34 cellular contexts compared by ENCODE assay signal in the genomic region with DNA sequence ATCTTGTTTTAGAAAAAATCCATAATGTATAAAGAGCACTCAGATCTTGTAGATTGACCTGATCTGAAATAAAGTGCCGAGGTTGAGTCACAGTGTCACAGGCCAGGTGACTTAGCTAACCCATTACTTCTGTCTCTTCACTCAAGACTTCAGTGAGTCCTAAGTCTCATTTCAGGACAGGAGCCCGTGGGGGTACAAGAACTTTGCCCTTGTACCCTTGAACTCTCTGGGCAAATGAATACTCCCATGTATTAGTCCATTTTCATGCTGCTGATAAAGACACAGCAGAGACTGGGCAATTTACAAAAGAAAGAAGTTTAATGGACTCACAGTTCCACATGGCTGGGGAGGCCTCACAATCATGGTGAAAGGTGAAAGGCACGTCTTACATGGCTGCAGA.
"Had no signal": no experiment of that assay in that cellular context is flagged by ENCODE, and none has a peak within 500 bp of the region (broad histone marks: within the 10 kb centered on the region; RNA-seq: fewer than 3 reads in every experiment).

No MANE protein-coding gene starts in this region.

- H3K9me3 ChIP-seq: adrenal gland, ascending aorta, body of pancreas had no signal

- H3K4me1 ChIP-seq: adrenal gland, ascending aorta, body of pancreas, breast epithelium had no signal

- ATAC-seq: activated naive CD4-positive, alpha-beta T cell treated with anti-CD3 and anti-CD28 coated beads, Interleukin-2, amount 50 U/mL, for 72 hours; activated naive CD8-positive, alpha-beta T cell treated with anti-CD3 and anti-CD28 coated beads, Interleukin-2, amount 50 U/mL, for 24 hours; activated T-cell treated with anti-CD3 and anti-CD28 coated beads, Interleukin-2, amount 50 U/mL, for 4 hours; activated T-cell treated with anti-CD3 and anti-CD28 coated beads, Interleukin-2, amount 50 U/mL, for 72 hours; activated T-helper 17 cell treated with anti-CD3 and anti-CD28 coated beads, Interleukin-2, amount 50 U/mL, for 72 hours; body of pancreas had no signal

- H3K36me3 ChIP-seq: adrenal gland, ascending aorta, brain microvascular endothelial cell, breast epithelium, cardiac muscle cell had no signal

- H3K4me3 ChIP-seq: adrenal gland, ascending aorta, body of pancreas, breast epithelium, cardiac muscle cell had no signal

- DNase-seq: activated effector memory CD4-positive, alpha-beta T cell treated with anti-CD3 and anti-CD28 coated beads, Interleukin-2, amount 50 U/mL, for 16 hours; activated effector memory CD4-positive, alpha-beta T cell treated with Interleukin-2 at 50 U/mL for 16 hours; activated gamma-delta T cell; activated gamma-delta T cell treated with Interleukin-2 at 50 U/mL for 16 hours; activated naive CD4-positive, alpha-beta T cell; activated naive CD4-positive, alpha-beta T cell treated with anti-CD3 and anti-CD28 coated beads for 36 hours; activated naive CD4-positive, alpha-beta T cell treated with anti-CD3 and anti-CD28 coated beads, Interleukin-2, amount 10 ng/mL, durations not matched to agents 7 days and 5 days; activated naive CD4-positive, alpha-beta T cell treated with anti-CD3 and anti-CD28 coated beads, Interleukin-2, amount 50 U/mL, for 16 hours; activated naive CD4-positive, alpha-beta T cell treated with Interleukin-2 at 50 U/mL for 16 hours; activated naive CD8-positive, alpha-beta T cell treated with anti-CD3 and anti-CD28 coated beads for 36 hours; activated naive CD8-positive, alpha-beta T cell treated with anti-CD3 and anti-CD28 coated beads, Interleukin-2, amount 10 ng/mL, durations not matched to agents 7 days and 5 days; activated naive CD8-positive, alpha-beta T cell treated with anti-CD3 and anti-CD28 coated beads, Interleukin-2, amount 50 U/mL, for 24 hours; activated T-cell treated with anti-CD3 and anti-CD28 coated beads, Interleukin-2, amount 50 U/mL, for 1 hour; activated T-cell treated with anti-CD3 and anti-CD28 coated beads, Interleukin-2, amount 50 U/mL, for 24 hours; activated T-cell treated with anti-CD3 and anti-CD28 coated beads, Interleukin-2, amount 50 U/mL, for 4 hours; activated T-cell treated with anti-CD3 and anti-CD28 coated beads, Interleukin-2, amount 50 U/mL, for 48 hours; activated T-cell treated with anti-CD3 and anti-CD28 coated beads, Interleukin-2, amount 50 U/mL, for 72 hours; adrenal gland; amniotic stem cell; amygdala; anterior cingulate cortex; aorta; body of pancreas; brain microvascular endothelial cell; caudate nucleus; central memory CD4-positive, alpha-beta T cell; cerebellar nuclear complex had no signal

- H3K27ac ChIP-seq: adrenal gland, ascending aorta, body of pancreas, brain microvascular endothelial cell, breast epithelium, cardiac muscle cell had no signal

- FAIRE-seq: astrocyte, bronchial epithelial cell had no signal

- H3K27me3 ChIP-seq: adrenal gland, ascending aorta, body of pancreas, brain microvascular endothelial cell, breast epithelium, cardiac muscle cell had no signal
